Comparison of ENCODE assay signal across 1 cellular context in the genomic region with DNA sequence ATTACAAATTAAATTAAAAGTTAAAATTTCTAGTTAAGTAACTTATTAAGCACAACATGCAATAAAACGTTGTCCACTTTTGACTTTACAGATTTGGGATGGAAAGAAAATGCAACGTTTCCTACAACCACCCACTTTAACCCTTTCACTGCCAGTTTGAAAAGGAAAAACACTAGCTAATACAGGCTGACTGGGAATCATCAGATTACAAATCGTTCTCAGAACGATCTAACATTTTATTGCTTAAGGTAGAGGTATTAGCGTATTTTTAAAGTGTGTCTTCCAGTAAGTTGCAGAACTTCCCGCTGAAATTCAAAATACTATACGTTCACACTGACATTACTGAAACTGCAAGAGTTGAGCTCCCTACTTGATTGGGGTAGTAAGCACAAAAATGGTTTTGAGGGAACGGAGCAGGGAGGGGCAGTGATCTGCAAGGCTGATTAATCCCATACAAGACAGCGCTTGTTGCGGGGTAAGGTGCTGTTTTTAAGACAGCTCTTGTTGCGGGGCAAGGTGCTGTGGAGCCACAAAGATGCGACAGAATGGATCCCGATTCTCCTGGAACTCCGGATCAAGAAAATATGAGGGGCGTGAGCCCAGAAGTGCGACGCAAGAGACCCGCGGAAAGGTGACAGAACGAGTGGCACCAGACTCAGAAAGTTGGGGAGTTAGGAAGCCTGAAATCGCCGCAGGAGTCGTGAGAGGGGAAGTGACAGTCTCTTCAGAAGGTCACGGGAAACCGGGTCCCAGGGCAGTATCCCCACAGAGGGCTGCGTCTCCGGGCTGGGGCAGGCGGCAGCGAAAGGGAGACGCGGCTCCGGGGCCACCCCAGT.
TF ChIP-seq lines count a peak whose summit lies in the region.

No MANE protein-coding gene starts in this region.

TF ChIP-seq in HEK293, 187 proteins besides CTCF, POLR2A, EP300 and RAD21 (continued from another document):
- TF ChIP-seq ZNF580 (tag by site-specific recombination; IDR thresholded peaks at IDR 0.05) (no peak), ZNF350 (tag by site-specific recombination; IDR thresholded peaks at IDR 0.05) (no peak), ZBTB20 (tag by site-specific recombination; IDR thresholded peaks at IDR 0.05) (peak; percentile 55), ZNF280C (tag by site-specific recombination; IDR thresholded peaks at IDR 0.05) (no peak), ZNF596 (tag by site-specific recombination; IDR thresholded peaks at IDR 0.05) (no peak), GLIS1 (tag by site-specific recombination; IDR thresholded peaks at IDR 0.05) (no peak), ZNF366 (tag by site-specific recombination; conservative IDR thresholded peaks at IDR 0.05) (peak; percentile 29; the same call in 1 of the 2 replicates), ZNF114 (tag by site-specific recombination; IDR thresholded peaks at IDR 0.05) (no peak), KLF16 (tag by site-specific recombination; IDR thresholded peaks at IDR 0.05) (peak; percentile 35; the same call in 1 of the 2 replicates), ZNF571 (tag by site-specific recombination; IDR thresholded peaks at IDR 0.05) (no peak), ZNF561 (tag by site-specific recombination; IDR thresholded peaks at IDR 0.05; ENCODE audit: borderline replicate concordance) (no peak), KLF8 (tag by site-specific recombination; IDR thresholded peaks at IDR 0.05) (no peak), ZNF433 (tag by site-specific recombination; IDR thresholded peaks at IDR 0.05; ENCODE audit: low read depth) (no peak), ELK4 (IDR thresholded peaks at IDR 0.05; ENCODE audit: borderline replicate concordance, low read depth, low read length) (no peak), ZBTB17 (tag by site-specific recombination; IDR thresholded peaks at IDR 0.05) (peak; percentile 84), ZNF777 (tag by site-specific recombination; IDR thresholded peaks at IDR 0.05; ENCODE audit: borderline replicate concordance) (no peak), PRDM6 (tag by site-specific recombination; IDR thresholded peaks at IDR 0.05) (peak; percentile 61; the same call in 1 of the 2 replicates), ZSCAN4 (tag by site-specific recombination; IDR thresholded peaks at IDR 0.05) (no peak), ZNF184 (tag by site-specific recombination; IDR thresholded peaks at IDR 0.05) (no peak), ZBTB44 (tag by site-specific recombination; IDR thresholded peaks at IDR 0.05) (peak; percentile 74), WT1 (tag by site-specific recombination; IDR thresholded peaks at IDR 0.05) (no peak), ZFP41 (tag by site-specific recombination; IDR thresholded peaks at IDR 0.05; ENCODE audit: borderline replicate concordance) (no peak), ZNF529 (tag by site-specific recombination; IDR thresholded peaks at IDR 0.05; ENCODE audit: insufficient replicate concordance) (no peak), ZNF132 (tag by site-specific recombination; IDR thresholded peaks at IDR 0.05; ENCODE audit: borderline replicate concordance) (no peak), ZNF416 (tag by site-specific recombination; IDR thresholded peaks at IDR 0.05) (no peak), GLIS2 (tag by site-specific recombination; IDR thresholded peaks at IDR 0.05) (no peak), ZNF501 (tag by site-specific recombination; IDR thresholded peaks at IDR 0.05) (no peak), PRDM1 (tag by site-specific recombination; IDR thresholded peaks at IDR 0.05) (no peak), ZNF391 (tag by site-specific recombination; IDR thresholded peaks at IDR 0.05; ENCODE audit: borderline replicate concordance, low read depth) (no peak), EGR2 (tag by site-specific recombination; IDR thresholded peaks at IDR 0.05; ENCODE audit: low read depth) (no peak), SP3 (tag by site-specific recombination; IDR thresholded peaks at IDR 0.05) (no peak), ZSCAN18 (tag by site-specific recombination; IDR thresholded peaks at IDR 0.05) (no peak), ZNF302 (tag by site-specific recombination; IDR thresholded peaks at IDR 0.05; ENCODE audit: low read depth) (no peak), ZNF280D (tag by site-specific recombination; IDR thresholded peaks at IDR 0.05) (no peak), ZBTB7A (tag by site-specific recombination; IDR thresholded peaks at IDR 0.05; ENCODE audit: low read depth) (no peak), ZBTB8A (tag by site-specific recombination; IDR thresholded peaks at IDR 0.05) (0 out of 2 replicates have a peak, but pooled peaks have one; percentile 48), ZNF211 (tag by site-specific recombination; IDR thresholded peaks at IDR 0.05; ENCODE audit: low read depth) (no peak)
- TF ChIP-seq, protein P1, sequence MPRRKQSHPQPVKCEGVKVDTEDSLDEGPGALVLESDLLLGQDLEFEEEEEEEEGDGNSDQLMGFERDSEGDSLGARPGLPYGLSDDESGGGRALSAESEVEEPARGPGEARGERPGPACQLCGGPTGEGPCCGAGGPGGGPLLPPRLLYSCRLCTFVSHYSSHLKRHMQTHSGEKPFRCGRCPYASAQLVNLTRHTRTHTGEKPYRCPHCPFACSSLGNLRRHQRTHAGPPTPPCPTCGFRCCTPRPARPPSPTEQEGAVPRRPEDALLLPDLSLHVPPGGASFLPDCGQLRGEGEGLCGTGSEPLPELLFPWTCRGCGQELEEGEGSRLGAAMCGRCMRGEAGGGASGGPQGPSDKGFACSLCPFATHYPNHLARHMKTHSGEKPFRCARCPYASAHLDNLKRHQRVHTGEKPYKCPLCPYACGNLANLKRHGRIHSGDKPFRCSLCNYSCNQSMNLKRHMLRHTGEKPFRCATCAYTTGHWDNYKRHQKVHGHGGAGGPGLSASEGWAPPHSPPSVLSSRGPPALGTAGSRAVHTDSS (tag by site-specific recombination; IDR thresholded peaks at IDR 0.05) = no peak
- TF ChIP-seq, protein P2, sequence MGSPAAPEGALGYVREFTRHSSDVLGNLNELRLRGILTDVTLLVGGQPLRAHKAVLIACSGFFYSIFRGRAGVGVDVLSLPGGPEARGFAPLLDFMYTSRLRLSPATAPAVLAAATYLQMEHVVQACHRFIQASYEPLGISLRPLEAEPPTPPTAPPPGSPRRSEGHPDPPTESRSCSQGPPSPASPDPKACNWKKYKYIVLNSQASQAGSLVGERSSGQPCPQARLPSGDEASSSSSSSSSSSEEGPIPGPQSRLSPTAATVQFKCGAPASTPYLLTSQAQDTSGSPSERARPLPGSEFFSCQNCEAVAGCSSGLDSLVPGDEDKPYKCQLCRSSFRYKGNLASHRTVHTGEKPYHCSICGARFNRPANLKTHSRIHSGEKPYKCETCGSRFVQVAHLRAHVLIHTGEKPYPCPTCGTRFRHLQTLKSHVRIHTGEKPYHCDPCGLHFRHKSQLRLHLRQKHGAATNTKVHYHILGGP (tag by site-specific recombination; IDR thresholded peaks at IDR 0.05) = no peak
